In the genomic region with DNA sequence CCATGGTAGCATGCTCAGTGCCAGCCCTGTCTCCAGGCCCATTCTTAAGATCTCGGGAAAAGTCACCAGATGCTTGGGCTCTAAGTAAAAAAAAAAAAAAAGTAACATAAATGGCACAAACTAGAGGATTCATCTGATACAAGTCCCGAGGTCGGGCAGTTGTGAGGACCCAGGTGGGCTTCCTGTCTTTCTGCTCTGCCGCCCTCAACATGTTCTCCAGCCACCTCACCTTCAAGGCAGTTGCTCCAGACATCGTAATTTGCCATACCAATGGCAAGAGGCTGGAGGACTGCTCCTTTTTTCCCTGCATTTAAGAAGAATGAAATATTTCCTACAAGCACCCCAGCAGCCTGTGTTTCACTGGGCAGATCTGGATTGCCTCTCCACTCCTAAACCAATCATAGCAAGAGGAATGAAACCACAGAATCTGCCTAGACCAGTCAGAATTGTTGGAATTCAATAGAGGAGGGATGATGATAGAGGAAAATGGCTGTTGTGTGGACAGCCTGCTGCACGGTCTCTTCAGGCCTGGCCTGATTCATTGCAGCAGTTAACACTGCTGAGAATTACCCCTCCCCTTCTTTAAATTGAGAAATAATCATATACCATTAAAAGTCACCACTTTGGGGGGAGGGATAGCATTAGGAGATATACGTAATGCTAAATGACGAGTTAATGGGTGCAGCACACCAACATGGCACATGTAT, we compare ENCODE assay signal across 11 cellular contexts. TPM values are rescaled to one million over a fixed set of nuclear protein-coding genes. Genes with fewer than 3 reads are reported as not detected.
A peak's percentile ranks its signal among the peaks of the same experiment; 100 is the strongest.
DNase-seq lines count a peak whose midpoint lies in the region; ATAC-seq and TF ChIP-seq lines count a peak whose summit lies in the region.
"Had no signal": no experiment of that assay in that cellular context is flagged by ENCODE, and none has a peak within 500 bp of the region (broad histone marks: within the 10 kb centered on the region; RNA-seq: fewer than 3 reads in every experiment).

No MANE protein-coding gene starts in this region.

- TF ChIP-seq POLR2A in body of pancreas (IDR thresholded peaks at IDR 0.05): no peak

- peak overlapping the region; percentile 44 for H3K27ac Mint-ChIP-seq in activated CD4-positive, alpha-beta T cell treated with anti-CD3 and anti-CD28 coated beads for 36 hours
- peak overlapping the region; percentile 72 for H3K27ac Mint-ChIP-seq in activated CD8-positive, alpha-beta T cell treated with anti-CD3 and anti-CD28 coated beads, Interleukin-2, amount 10 ng/mL, durations not matched to agents 7 days and 5 days
- no peak overlapping the region for H3K27ac Mint-ChIP-seq in neural progenitor cell
- H3K27ac Mint-ChIP-seq in stimulated activated naive CD8-positive, alpha-beta T cell treated with anti-CD3 and anti-CD28 coated beads, Interleukin-15, amount 100 ng/mL, for 72 hours: peak overlapping the region in 1 of 2 donors; percentile 48

- WGBS in body of pancreas, 2 donors: 75 to 80% methylated on average over 8 of the region's 8 CpGs

- H3K36me3 ChIP-seq in HUES48 (ENCODE audit: control insufficient read depth, insufficient read depth, low read length): peaks cover 48% of the 10 kb centered on the region
- H3K36me3 ChIP-seq in neural progenitor cell: peaks cover 32% of the 10 kb centered on the region
- peaks cover 0 to 6% of the 10 kb centered on the region in 2 donors for H3K36me3 ChIP-seq in body of pancreas (replicated peaks in 1 of 2; ENCODE audit: insufficient read depth in 1 of 2, low read depth in 2 of 2)

- intact Hi-C loops in activated CD4-positive, alpha-beta T cell treated with anti-CD3 and anti-CD28 coated beads for 36 hours (cut with DNase I, micrococcal nuclease): no loop called here
- intact Hi-C loops in body of pancreas (cut with DNase I): no loop called here

- H2AFZ ChIP-seq in neural progenitor cell (replicated peaks): no peak overlapping the region

- H3K36me3 Mint-ChIP-seq in activated CD4-positive, alpha-beta T cell treated with anti-CD3 and anti-CD28 coated beads for 36 hours (ENCODE audit: low read depth): peaks cover 46% of the 10 kb centered on the region
- H3K36me3 Mint-ChIP-seq in activated CD8-positive, alpha-beta T cell treated with anti-CD3 and anti-CD28 coated beads, Interleukin-2, amount 10 ng/mL, durations not matched to agents 7 days and 5 days (ENCODE audit: low read depth): peaks cover 51% of the 10 kb centered on the region
- peaks cover 49% of the 10 kb centered on the region for H3K36me3 Mint-ChIP-seq in neural progenitor cell

- H4K20me1 ChIP-seq in neural progenitor cell (ENCODE audit: low read depth): peaks cover 43% of the 10 kb centered on the region

- H3K4me3 ChIP-seq in HUES48 (ENCODE audit: low read depth, low read length): no peak overlapping the region
- H3K4me3 ChIP-seq in neural progenitor cell: no peak overlapping the region
- H3K4me3 ChIP-seq in body of pancreas: no peak overlapping the region

- POLR2A ChIA-PET in activated CD4-positive, alpha-beta T cell treated with anti-CD3 and anti-CD28 coated beads for 36 hours (lab: Charles Lee): interaction anchor here (0.7 to 1.6 kb wide), 2 partner anchors 23 to 1245 kb away, joined by 5 to 7 read pairs; no protein-coding TSS in a partner anchor
- POLR2A ChIA-PET in activated CD8-positive, alpha-beta T cell treated with anti-CD3 and anti-CD28 coated beads, Interleukin-2, amount 10 ng/mL, durations not matched to agents 7 days and 5 days (lab: Charles Lee): interaction anchor here (1.1 kb wide), 1 partner anchor 12 kb away, joined by 3 read pairs; no protein-coding TSS in a partner anchor

- H3K27ac ChIP-seq in HUES48 (ENCODE audit: low read depth, low read length) (peak overlapping the region; percentile 24), neural progenitor cell (peak overlapping the region; percentile 19), body of pancreas (no peak overlapping the region)

- no peak overlapping the region for H3K4me2 ChIP-seq in neural progenitor cell

- TF ChIP-seq CTCF in neural progenitor cell (IDR thresholded peaks at IDR 0.05) (no peak), body of pancreas (IDR thresholded peaks at IDR 0.05) (no peak)

- H3K27me3 ChIP-seq in HUES48 (ENCODE audit: control insufficient read depth, insufficient read depth, low read length) (no peaks in the 10 kb centered on the region), neural progenitor cell (no peaks in the 10 kb centered on the region), body of pancreas (no peaks in the 10 kb centered on the region)

- peaks cover 41% of the 10 kb centered on the region for H3K4me1 Mint-ChIP-seq in activated CD4-positive, alpha-beta T cell treated with anti-CD3 and anti-CD28 coated beads for 36 hours
- peaks cover 26% of the 10 kb centered on the region for H3K4me1 Mint-ChIP-seq in activated CD8-positive, alpha-beta T cell treated with anti-CD3 and anti-CD28 coated beads, Interleukin-2, amount 10 ng/mL, durations not matched to agents 7 days and 5 days (ENCODE audit: low read depth)
- H3K4me1 Mint-ChIP-seq in neural progenitor cell: peaks cover 26% of the 10 kb centered on the region
- peaks cover 41% of the 10 kb centered on the region for H3K4me1 Mint-ChIP-seq in stimulated activated naive CD8-positive, alpha-beta T cell treated with anti-CD3 and anti-CD28 coated beads, Interleukin-15, amount 100 ng/mL, for 72 hours

- H3K27me3 Mint-ChIP-seq in activated CD4-positive, alpha-beta T cell treated with anti-CD3 and anti-CD28 coated beads for 36 hours: no peaks in the 10 kb centered on the region
- no peaks in the 10 kb centered on the region for H3K27me3 Mint-ChIP-seq in activated CD8-positive, alpha-beta T cell treated with anti-CD3 and anti-CD28 coated beads, Interleukin-2, amount 10 ng/mL, durations not matched to agents 7 days and 5 days (ENCODE audit: low read depth)
- peaks cover 7% of the 10 kb centered on the region for H3K27me3 Mint-ChIP-seq in neural progenitor cell (ENCODE audit: insufficient read depth, low read depth)
- H3K27me3 Mint-ChIP-seq in stimulated activated naive CD8-positive, alpha-beta T cell treated with anti-CD3 and anti-CD28 coated beads, Interleukin-15, amount 100 ng/mL, for 72 hours: no peaks in the 10 kb centered on the region

- H3F3A ChIP-seq in neural progenitor cell (ENCODE audit: low read depth): peaks cover 68% of the 10 kb centered on the region

- H3K4me1 ChIP-seq in HUES48 (ENCODE audit: control insufficient read depth, insufficient read depth, low read length) (peaks cover 7% of the 10 kb centered on the region; the same call in 1 of the 2 replicates), neural progenitor cell (peaks cover 15% of the 10 kb centered on the region), body of pancreas (peaks cover 16% of the 10 kb centered on the region)

- no peaks in the 10 kb centered on the region for H3K9me3 ChIP-seq in HUES48 (ENCODE audit: control insufficient read depth, insufficient read depth, low read length)
- H3K9me3 ChIP-seq in neural progenitor cell (ENCODE audit: low read depth): no peaks in the 10 kb centered on the region
- H3K9me3 ChIP-seq in body of pancreas: no peaks in the 10 kb centered on the region

- no peaks in the 10 kb centered on the region for H3K9me3 Mint-ChIP-seq in activated CD4-positive, alpha-beta T cell treated with anti-CD3 and anti-CD28 coated beads for 36 hours (ENCODE audit: low read depth)
- no peaks in the 10 kb centered on the region for H3K9me3 Mint-ChIP-seq in activated CD8-positive, alpha-beta T cell treated with anti-CD3 and anti-CD28 coated beads, Interleukin-2, amount 10 ng/mL, durations not matched to agents 7 days and 5 days (ENCODE audit: insufficient read depth)
- no peaks in the 10 kb centered on the region for H3K9me3 Mint-ChIP-seq in neural progenitor cell
- H3K9me3 Mint-ChIP-seq in stimulated activated naive CD8-positive, alpha-beta T cell treated with anti-CD3 and anti-CD28 coated beads, Interleukin-15, amount 100 ng/mL, for 72 hours: no peaks in the 10 kb centered on the region

- H3K79me2 ChIP-seq in neural progenitor cell (ENCODE audit: low read depth): peaks cover 40% of the 10 kb centered on the region

- H3K4me3 Mint-ChIP-seq in activated CD4-positive, alpha-beta T cell treated with anti-CD3 and anti-CD28 coated beads for 36 hours: no peak overlapping the region
- H3K4me3 Mint-ChIP-seq in activated CD8-positive, alpha-beta T cell treated with anti-CD3 and anti-CD28 coated beads, Interleukin-2, amount 10 ng/mL, durations not matched to agents 7 days and 5 days: no peak overlapping the region
- no peak overlapping the region for H3K4me3 Mint-ChIP-seq in neural progenitor cell
- no peak overlapping the region for H3K4me3 Mint-ChIP-seq in stimulated activated naive CD8-positive, alpha-beta T cell treated with anti-CD3 and anti-CD28 coated beads, Interleukin-15, amount 100 ng/mL, for 72 hours

- H3K9ac ChIP-seq in HUES48 (ENCODE audit: low read depth, low read length) (no peak overlapping the region), neural progenitor cell (no peak overlapping the region)

- no peak for DNase-seq in activated CD4-positive, alpha-beta T cell treated with anti-CD3 and anti-CD28 coated beads for 36 hours
- DNase-seq in activated CD4-positive, alpha-beta T cell treated with anti-CD3 and anti-CD28 coated beads for 4 hours: no peak
- no peak for DNase-seq in activated CD8-positive, alpha-beta T cell treated with anti-CD3 and anti-CD28 coated beads, Interleukin-2, amount 10 ng/mL, durations not matched to agents 7 days and 5 days
- DNase-seq in neural progenitor cell (ENCODE audit: low spot score): no peak
- DNase-seq in inferior parietal cortex (ENCODE audit: extremely low spot score): no peak
- no peak for DNase-seq in stimulated activated naive CD8-positive, alpha-beta T cell treated with anti-CD3 and anti-CD28 coated beads, Interleukin-15, amount 100 ng/mL, for 72 hours
- DNase-seq in body of pancreas: no peak
- DNase-seq: AML-193; effector memory CD4-positive, alpha-beta T cell; T-helper 9 cell had no signal

- CTCF ChIA-PET in activated CD4-positive, alpha-beta T cell treated with anti-CD3 and anti-CD28 coated beads for 36 hours (lab: Charles Lee): no interaction called here
- CTCF ChIA-PET in activated CD8-positive, alpha-beta T cell treated with anti-CD3 and anti-CD28 coated beads, Interleukin-2, amount 10 ng/mL, durations not matched to agents 7 days and 5 days (lab: Charles Lee): no interaction called here

- no peak for ATAC-seq in activated CD4-positive, alpha-beta T cell treated with anti-CD3 and anti-CD28 coated beads for 36 hours
- ATAC-seq in activated CD8-positive, alpha-beta T cell treated with anti-CD3 and anti-CD28 coated beads, Interleukin-2, amount 10 ng/mL, durations not matched to agents 7 days and 5 days: no peak
- ATAC-seq in stimulated activated naive CD8-positive, alpha-beta T cell treated with anti-CD3 and anti-CD28 coated beads, Interleukin-15, amount 100 ng/mL, for 72 hours: no peak
- no peak for ATAC-seq in body of pancreas

RNA-seq across cellular contexts. Expression of a gene that starts 5.4 kb away (rescaled TPM):
- total RNA-seq in activated CD4-positive, alpha-beta T cell treated with anti-CD3 and anti-CD28 coated beads for 36 hours: 100 to 1,000 TPM; 660 to 867 TPM
- 1,000 to 10,000 TPM; 1,268 to 1,303 TPM for total RNA-seq in activated CD8-positive, alpha-beta T cell treated with anti-CD3 and anti-CD28 coated beads, Interleukin-2, amount 10 ng/mL, durations not matched to agents 7 days and 5 days
- 831 and 964 TPM in 2 replicates for total RNA-seq in neural progenitor cell (ENCODE audit: low replicate concordance)
- total RNA-seq in body of pancreas: 100 to 1,000 TPM in 1 of 2 donors, 10 to 100 TPM in 1; 75.8 to 120 TPM

RNA-seq across cellular contexts. Expression of a gene that starts 45.5 kb away (rescaled TPM):
- total RNA-seq in activated CD4-positive, alpha-beta T cell treated with anti-CD3 and anti-CD28 coated beads for 36 hours: 10 to 100 TPM; 34.1 to 40.7 TPM
- total RNA-seq in activated CD8-positive, alpha-beta T cell treated with anti-CD3 and anti-CD28 coated beads, Interleukin-2, amount 10 ng/mL, durations not matched to agents 7 days and 5 days: 10 to 100 TPM; 48.3 to 49.5 TPM
- total RNA-seq in neural progenitor cell (ENCODE audit: low replicate concordance): 30.5 and 43.0 TPM in 2 replicates
- 10 to 100 TPM; 21.3 to 52.4 TPM for total RNA-seq in body of pancreas

RNA-seq across cellular contexts. Expression of a gene that starts 52.0 kb away (rescaled TPM):
- total RNA-seq in activated CD4-positive, alpha-beta T cell treated with anti-CD3 and anti-CD28 coated beads for 36 hours: 100 to 1,000 TPM; 116 to 160 TPM
- total RNA-seq in activated CD8-positive, alpha-beta T cell treated with anti-CD3 and anti-CD28 coated beads, Interleukin-2, amount 10 ng/mL, durations not matched to agents 7 days and 5 days: 100 to 1,000 TPM; 179 to 193 TPM
- total RNA-seq in neural progenitor cell (ENCODE audit: low replicate concordance) (18.7 and 43.9 TPM in 2 replicates), body of pancreas (10 to 100 TPM; 20.1 to 30.4 TPM)

Comparison
In these comparisons a context has a peak if more than half of its experiments do, and no peak if none do; other contexts are left out.
1. H3K27ac ChIP-seq: peak in HUES48 (single experiment) and neural progenitor cell (single experiment); none in body of pancreas (0 of 4).